ENCODE assay signal across 12 cellular contexts in genomic region chr9:127522727-127523126, GRCh38.
A peak's percentile ranks its signal among the peaks of the same experiment; 100 is the strongest.
DNase-seq lines count a peak whose midpoint lies in the region; ATAC-seq and TF ChIP-seq lines count a peak whose summit lies in the region.
"Had no signal": no experiment of that assay in that cellular context is flagged by ENCODE, and none has a peak within 500 bp of the region (broad histone marks: within the 10 kb centered on the region; RNA-seq: fewer than 3 reads in every experiment).

No MANE protein-coding gene starts in this region.

- H3K4me2 ChIP-seq in fibroblast of lung (ENCODE audit: extremely low read depth, insufficient read depth, low read length), result no peak overlapping the region

- H3K4me3 ChIP-seq in Caco-2 (ENCODE audit: low read depth, low read length), result no peak overlapping the region
- no peak overlapping the region for H3K4me3 ChIP-seq in fibroblast of lung (replicated peaks in 1 of 4; ENCODE audit: control extremely low read depth in 1 of 4, insufficient read depth in 1 of 4, low read depth in 3 of 4, low read length in 4 of 4)

- DNase-seq in Caco-2 (no peak), RKO (ENCODE audit: low spot score) (peak; percentile 44), fibroblast of lung (ENCODE audit: low read depth in 2 of 2) (no peak), renal cortical epithelial cell (ENCODE audit: low read depth) (peak; percentile 73), hypothalamus (lab: John Stamatoyannopoulos, UW) (no peak), iPS-NIHi7 (ENCODE audit: extremely low spot score) (no peak)
- DNase-seq in stimulated activated CD4-positive, alpha-beta T cell treated with anti-CD3 and anti-CD28 coated beads, Interleukin-2, amount 100 ng/mL, for 48 hours, result no peak
- DNase-seq: activated CD8-positive, alpha-beta memory T cell treated with anti-CD3 and anti-CD28 coated beads, Interleukin-2, amount 50 U/mL, for 4 hours; CD8-positive, alpha-beta memory T cell had no signal

- H3K27ac Mint-ChIP-seq in Caco-2 (ENCODE audit: unreplicated experiment), result peak overlapping the region; percentile 53
- H3K27ac Mint-ChIP-seq: CD8-positive, alpha-beta memory T cell had no signal

- no peaks in the 10 kb centered on the region for H4K20me1 ChIP-seq in fibroblast of lung (ENCODE audit: control insufficient read depth, extremely low read depth, insufficient read depth, low read length)

- CTCF ChIA-PET in Caco-2 (lab: Charles Lee), result no interaction called here

- H3K27ac ChIP-seq in fibroblast of lung (ENCODE audit: insufficient read depth, low read length), result peak overlapping the region; percentile 97

- H3K4me1 ChIP-seq in Caco-2 (no peaks in the 10 kb centered on the region), fibroblast of lung (ENCODE audit: control insufficient read depth, extremely low read depth, insufficient read depth, low read length) (peaks cover 49% of the 10 kb centered on the region)

- H3K27me3 Mint-ChIP-seq in Caco-2 (ENCODE audit: insufficient read depth, unreplicated experiment), result no peaks in the 10 kb centered on the region
- H3K27me3 Mint-ChIP-seq: central memory CD8-positive, alpha-beta T cell had no signal

- intact Hi-C loops in Caco-2 (cut with micrococcal nuclease; ENCODE audit: unreplicated experiment), result no loop called here

- no peaks in the 10 kb centered on the region for H3K4me1 Mint-ChIP-seq in Caco-2 (ENCODE audit: low read depth, unreplicated experiment)
- H3K4me1 Mint-ChIP-seq: central memory CD8-positive, alpha-beta T cell had no signal

- BruUV-seq in Caco-2 (replicated peaks; lab: Mats Ljungman, UMichigan), result no TSS peak

- H3K36me3 Mint-ChIP-seq in Caco-2 (ENCODE audit: insufficient read depth, unreplicated experiment), result peaks cover 72% of the 10 kb centered on the region

- no peak overlapping the region for H3K4me3 Mint-ChIP-seq in Caco-2 (ENCODE audit: unreplicated experiment)
- H3K4me3 Mint-ChIP-seq: CD8-positive, alpha-beta memory T cell; central memory CD8-positive, alpha-beta T cell; neural crest cell had no signal

- H3K9me3 ChIP-seq in Caco-2 (peaks cover 25% of the 10 kb centered on the region), fibroblast of lung (ENCODE audit: control insufficient read depth, insufficient read depth, low read depth, low read length) (no peaks in the 10 kb centered on the region)

- POLR2A ChIA-PET in Caco-2 (lab: Charles Lee), result no interaction called here

- no peaks in the 10 kb centered on the region for H3K27me3 ChIP-seq in Caco-2 (replicated peaks; ENCODE audit: control insufficient read depth, insufficient read depth, low read length)
- no peaks in the 10 kb centered on the region for H3K27me3 ChIP-seq in fibroblast of lung (ENCODE audit: control insufficient read depth, insufficient read depth, low read length)

- H3K36me3 ChIP-seq in Caco-2 (ENCODE audit: control insufficient read depth, insufficient read depth, low read length) (peaks cover 11% of the 10 kb centered on the region), fibroblast of lung (ENCODE audit: control insufficient read depth, insufficient read depth, low read length) (peaks cover 52% of the 10 kb centered on the region)

- no peak overlapping the region for H2AFZ ChIP-seq in fibroblast of lung (ENCODE audit: low read length)

- ATAC-seq in HG02759 (IDR thresholded peaks at IDR 0.05; ENCODE audit: unreplicated experiment), result no peak

- H3K79me2 ChIP-seq in fibroblast of lung (ENCODE audit: control insufficient read depth, insufficient read depth, low read length), result peaks cover 64% of the 10 kb centered on the region

- H3K9ac ChIP-seq in fibroblast of lung (ENCODE audit: insufficient read depth, low read length), result no peak overlapping the region

- TF ChIP-seq CTCF in Caco-2 (IDR thresholded peaks at IDR 0.05; ENCODE audit: insufficient read depth in 1 of 2, low read depth in 1 of 2, low read length in 1 of 2, severe bottlenecking in 1 of 2, unreplicated experiment in 1 of 2) (no peak), fibroblast of lung (conservative IDR thresholded peaks at IDR 0.05 in 1 of 2, IDR thresholded peaks at IDR 0.05 in 1 of 2; ENCODE audit: low read depth in 1 of 2, low read length in 2 of 2) (no peak)

- no peaks in the 10 kb centered on the region for H3K9me3 Mint-ChIP-seq in Caco-2 (ENCODE audit: unreplicated experiment)
- H3K9me3 Mint-ChIP-seq: central memory CD8-positive, alpha-beta T cell had no signal

Comparison
In these comparisons a context has a peak if more than half of its experiments do, and no peak if none do; other contexts are left out.
1. DNase-seq: peak in RKO (single experiment) and renal cortical epithelial cell (single experiment); none in Caco-2 (0 of 2), fibroblast of lung (0 of 2), stimulated activated CD4-positive, alpha-beta T cell treated with anti-CD3 and anti-CD28 coated beads, Interleukin-2, amount 100 ng/mL, for 48 hours (0 of 2), hypothalamus (0 of 51) and iPS-NIHi7 (single experiment).